ENCODE assay signal across 1 cellular context in genomic region chr2:24971550-24972314, GRCh38.
TF ChIP-seq lines count a peak whose summit lies in the region.

Gene DNAJC27, minus strand, starts transcription at chr2:24971955. Its CDS starts 51 bp downstream, at chr2:24971904.

TF ChIP-seq in HEK293, 187 proteins besides CTCF, POLR2A, EP300 and RAD21 (continued from another document and continues in another):
- TF ChIP-seq PRDM6 (tag by site-specific recombination; IDR thresholded peaks at IDR 0.05) (no peak), ZBTB48 (tag by site-specific recombination; IDR thresholded peaks at IDR 0.05) (peak; percentile 89), ZNF354C (tag by site-specific recombination; IDR thresholded peaks at IDR 0.05; ENCODE audit: borderline replicate concordance, low read depth) (no peak), HIC1 (tag by site-specific recombination; IDR thresholded peaks at IDR 0.05) (peak; percentile 94), ZNF148 (tag by site-specific recombination; IDR thresholded peaks at IDR 0.05; ENCODE audit: borderline replicate concordance) (no peak), ZBTB17 (tag by site-specific recombination; IDR thresholded peaks at IDR 0.05) (peak; percentile 94), ELK4 (IDR thresholded peaks at IDR 0.05; ENCODE audit: borderline replicate concordance, low read depth, low read length) (no peak), ZNF112 (tag by site-specific recombination; IDR thresholded peaks at IDR 0.05) (no peak), ZSCAN16 (tag by site-specific recombination; IDR thresholded peaks at IDR 0.05) (no peak), ZNF416 (tag by site-specific recombination; IDR thresholded peaks at IDR 0.05) (no peak), ZNF157 (tag by site-specific recombination; IDR thresholded peaks at IDR 0.05) (no peak), PRDM4 (tag by site-specific recombination; IDR thresholded peaks at IDR 0.05) (no peak), ZNF768 (tag by site-specific recombination; IDR thresholded peaks at IDR 0.05) (no peak), EGR2 (tag by site-specific recombination; IDR thresholded peaks at IDR 0.05; ENCODE audit: low read depth) (peak; percentile 94), ZNF2 (tag by site-specific recombination; IDR thresholded peaks at IDR 0.05) (no peak; the same call in 1 of the 2 replicates), ZSCAN23 (tag by site-specific recombination; IDR thresholded peaks at IDR 0.05) (0 out of 2 replicates have a peak, but pooled peaks have one; percentile 58), GLI2 (tag by site-specific recombination; IDR thresholded peaks at IDR 0.05; ENCODE audit: borderline replicate concordance, low read depth) (no peak), ZNF501 (tag by site-specific recombination; IDR thresholded peaks at IDR 0.05) (0 out of 2 replicates have a peak, but pooled peaks have one; percentile 56), ZNF792 (tag by site-specific recombination; IDR thresholded peaks at IDR 0.05) (no peak; the same call in 1 of the 2 replicates), ZNF639 (tag by site-specific recombination; IDR thresholded peaks at IDR 0.05) (peak; percentile 70), ZNF701 (tag by site-specific recombination; IDR thresholded peaks at IDR 0.05) (no peak), ZNF121 (tag by site-specific recombination; IDR thresholded peaks at IDR 0.05) (no peak)
- TF ChIP-seq, protein P1, sequence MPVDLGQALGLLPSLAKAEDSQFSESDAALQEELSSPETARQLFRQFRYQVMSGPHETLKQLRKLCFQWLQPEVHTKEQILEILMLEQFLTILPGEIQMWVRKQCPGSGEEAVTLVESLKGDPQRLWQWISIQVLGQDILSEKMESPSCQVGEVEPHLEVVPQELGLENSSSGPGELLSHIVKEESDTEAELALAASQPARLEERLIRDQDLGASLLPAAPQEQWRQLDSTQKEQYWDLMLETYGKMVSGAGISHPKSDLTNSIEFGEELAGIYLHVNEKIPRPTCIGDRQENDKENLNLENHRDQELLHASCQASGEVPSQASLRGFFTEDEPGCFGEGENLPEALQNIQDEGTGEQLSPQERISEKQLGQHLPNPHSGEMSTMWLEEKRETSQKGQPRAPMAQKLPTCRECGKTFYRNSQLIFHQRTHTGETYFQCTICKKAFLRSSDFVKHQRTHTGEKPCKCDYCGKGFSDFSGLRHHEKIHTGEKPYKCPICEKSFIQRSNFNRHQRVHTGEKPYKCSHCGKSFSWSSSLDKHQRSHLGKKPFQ (tag by site-specific recombination; IDR thresholded peaks at IDR 0.05) = no peak
- TF ChIP-seq, protein P2, sequence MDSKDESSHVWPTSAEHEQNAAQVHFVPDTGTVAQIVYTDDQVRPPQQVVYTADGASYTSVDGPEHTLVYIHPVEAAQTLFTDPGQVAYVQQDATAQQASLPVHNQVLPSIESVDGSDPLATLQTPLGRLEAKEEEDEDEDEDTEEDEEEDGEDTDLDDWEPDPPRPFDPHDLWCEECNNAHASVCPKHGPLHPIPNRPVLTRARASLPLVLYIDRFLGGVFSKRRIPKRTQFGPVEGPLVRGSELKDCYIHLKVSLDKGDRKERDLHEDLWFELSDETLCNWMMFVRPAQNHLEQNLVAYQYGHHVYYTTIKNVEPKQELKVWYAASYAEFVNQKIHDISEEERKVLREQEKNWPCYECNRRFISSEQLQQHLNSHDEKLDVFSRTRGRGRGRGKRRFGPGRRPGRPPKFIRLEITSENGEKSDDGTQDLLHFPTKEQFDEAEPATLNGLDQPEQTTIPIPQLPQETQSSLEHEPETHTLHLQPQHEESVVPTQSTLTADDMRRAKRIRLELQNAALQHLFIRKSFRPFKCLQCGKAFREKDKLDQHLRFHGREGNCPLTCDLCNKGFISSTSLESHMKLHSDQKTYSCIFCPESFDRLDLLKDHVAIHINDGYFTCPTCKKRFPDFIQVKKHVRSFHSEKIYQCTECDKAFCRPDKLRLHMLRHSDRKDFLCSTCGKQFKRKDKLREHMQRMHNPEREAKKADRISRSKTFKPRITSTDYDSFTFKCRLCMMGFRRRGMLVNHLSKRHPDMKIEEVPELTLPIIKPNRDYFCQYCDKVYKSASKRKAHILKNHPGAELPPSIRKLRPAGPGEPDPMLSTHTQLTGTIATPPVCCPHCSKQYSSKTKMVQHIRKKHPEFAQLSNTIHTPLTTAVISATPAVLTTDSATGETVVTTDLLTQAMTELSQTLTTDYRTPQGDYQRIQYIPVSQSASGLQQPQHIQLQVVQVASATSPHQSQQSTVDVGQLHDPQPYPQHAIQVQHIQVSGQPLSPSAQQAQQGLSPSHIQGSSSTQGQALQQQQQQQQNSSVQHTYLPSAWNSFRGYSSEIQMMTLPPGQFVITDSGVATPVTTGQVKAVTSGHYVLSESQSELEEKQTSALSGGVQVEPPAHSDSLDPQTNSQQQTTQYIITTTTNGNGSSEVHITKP (tag by site-specific recombination; IDR thresholded peaks at IDR 0.05) = no peak; the same call in none of the 2 replicates
- TF ChIP-seq, protein P3, sequence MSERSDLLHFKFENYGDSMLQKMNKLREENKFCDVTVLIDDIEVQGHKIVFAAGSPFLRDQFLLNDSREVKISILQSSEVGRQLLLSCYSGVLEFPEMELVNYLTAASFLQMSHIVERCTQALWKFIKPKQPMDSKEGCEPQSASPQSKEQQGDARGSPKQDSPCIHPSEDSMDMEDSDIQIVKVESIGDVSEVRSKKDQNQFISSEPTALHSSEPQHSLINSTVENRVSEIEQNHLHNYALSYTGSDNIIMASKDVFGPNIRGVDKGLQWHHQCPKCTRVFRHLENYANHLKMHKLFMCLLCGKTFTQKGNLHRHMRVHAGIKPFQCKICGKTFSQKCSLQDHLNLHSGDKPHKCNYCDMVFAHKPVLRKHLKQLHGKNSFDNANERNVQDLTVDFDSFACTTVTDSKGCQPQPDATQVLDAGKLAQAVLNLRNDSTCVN (tag by site-specific recombination; optimal IDR thresholded peaks at IDR 0.05) = peak; percentile 92
- TF ChIP-seq, protein P4, sequence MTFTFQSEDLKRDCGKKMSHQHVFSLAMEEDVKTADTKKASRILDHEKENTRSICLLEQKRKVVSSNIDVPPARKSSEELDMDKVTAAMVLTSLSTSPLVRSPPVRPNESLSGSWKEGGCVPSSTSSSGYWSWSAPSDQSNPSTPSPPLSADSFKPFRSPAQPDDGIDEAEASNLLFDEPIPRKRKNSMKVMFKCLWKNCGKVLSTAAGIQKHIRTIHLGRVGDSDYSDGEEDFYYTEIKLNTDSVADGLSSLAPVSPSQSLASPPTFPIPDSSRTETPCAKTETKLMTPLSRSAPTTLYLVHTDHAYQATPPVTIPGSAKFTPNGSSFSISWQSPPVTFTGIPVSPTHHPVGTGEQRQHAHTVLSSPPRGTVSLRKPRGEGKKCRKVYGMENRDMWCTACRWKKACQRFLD (tag by site-specific recombination; IDR thresholded peaks at IDR 0.05) = no peak
